7 cellular contexts compared by ENCODE assay signal in genomic region chr4:41257901-41258300, GRCh38. TPM values are rescaled to one million over a fixed set of nuclear protein-coding genes. Genes with fewer than 3 reads are reported as not detected.
DNase-seq lines count a peak whose midpoint lies in the region; TF ChIP-seq lines count a peak whose summit lies in the region.

No MANE protein-coding gene starts in this region.

- peak overlapping the region; percentile 81 for H3K4me3 ChIP-seq in NT2/D1 (ENCODE audit: insufficient read length, low read depth)
- H3K4me3 ChIP-seq in esophagus squamous epithelium, result peak overlapping the region; percentile 39 to 75 (median 46)

- H3K4me1 ChIP-seq in NT2/D1 (ENCODE audit: insufficient read depth, insufficient read length), result no peaks in the 10 kb centered on the region
- peaks cover 14 to 18% (median 16%) of the 10 kb centered on the region in 3 donors for H3K4me1 ChIP-seq in esophagus squamous epithelium

- H3K36me3 Mint-ChIP-seq in progenitor cell of endocrine pancreas (ENCODE audit: insufficient read depth), result peaks cover 9% of the 10 kb centered on the region

- H3K36me3 ChIP-seq in NT2/D1 (ENCODE audit: insufficient read depth, insufficient read length, low read length) (peaks cover 55% of the 10 kb centered on the region), esophagus squamous epithelium (no peaks in the 10 kb centered on the region)

- H3K27me3 Mint-ChIP-seq in progenitor cell of endocrine pancreas, result peaks cover 15% of the 10 kb centered on the region

- peak; percentile 38 for DNase-seq in G401 (ENCODE audit: low spot score)
- DNase-seq in NT2/D1 (ENCODE audit: low read depth, low spot score), result no peak
- no peak for DNase-seq in esophagus squamous epithelium (lab: John Stamatoyannopoulos, UW)
- DNase-seq in progenitor cell of endocrine pancreas (ENCODE audit: low spot score, unreplicated experiment), result no peak
- no peak for DNase-seq in HK-2 (ENCODE audit: unreplicated experiment)
- no peak for DNase-seq in stimulated activated CD4-positive, alpha-beta T cell treated with anti-CD3 and anti-CD28 coated beads, Interleukin-2, amount 100 ng/mL, for 24 hours
- no peak for DNase-seq in NCI-H1694 (lab: John Stamatoyannopoulos, UW)

- no peak for TF ChIP-seq POLR2A in esophagus squamous epithelium (IDR thresholded peaks at IDR 0.05)

- no peaks in the 10 kb centered on the region for H3K9me3 Mint-ChIP-seq in progenitor cell of endocrine pancreas (ENCODE audit: low read depth)

- no peak overlapping the region for H3K27ac ChIP-seq in esophagus squamous epithelium

- no peaks in the 10 kb centered on the region for H3K27me3 ChIP-seq in NT2/D1 (ENCODE audit: insufficient read depth, insufficient read length)
- H3K27me3 ChIP-seq in esophagus squamous epithelium, result peaks cover 8 to 66% (median 11%) of the 10 kb centered on the region in 4 donors

- H3K9ac ChIP-seq in NT2/D1 (ENCODE audit: insufficient read length, low read depth), result peak overlapping the region; percentile 86

- TF ChIP-seq CTCF in esophagus squamous epithelium (IDR thresholded peaks at IDR 0.05) (no peak), progenitor cell of endocrine pancreas (IDR thresholded peaks at IDR 0.05; ENCODE audit: unreplicated experiment) (no peak)

- H3K27ac Mint-ChIP-seq in progenitor cell of endocrine pancreas, result peak overlapping the region; percentile 95

- 31% methylated on average over 11 of the region's 11 CpGs for WGBS in esophagus squamous epithelium, 2 donors

- peak overlapping the region; percentile 88 for H3K4me3 Mint-ChIP-seq in progenitor cell of endocrine pancreas (ENCODE audit: low read depth)

- in situ Hi-C loops in G401 (cut with HindIII; ENCODE audit: low sequenced_read_pairs), result no loop called here

- no peaks in the 10 kb centered on the region for H3K9me3 ChIP-seq in NT2/D1 (ENCODE audit: insufficient read depth, low read length)
- H3K9me3 ChIP-seq in esophagus squamous epithelium, result no peaks in the 10 kb centered on the region

- peaks cover 15% of the 10 kb centered on the region for H3K4me1 Mint-ChIP-seq in progenitor cell of endocrine pancreas (ENCODE audit: low read depth)

- intact Hi-C loops in esophagus squamous epithelium (cut with DNase I), result no loop called here

RNA-seq across cellular contexts. Expression of gene UCHL1, which starts 1.2 kb away (rescaled TPM):
- 900 and 922 TPM in 2 replicates for total RNA-seq in G401 (2014; rRNA removed; shearing (Covaris generic))
- total RNA-seq in esophagus squamous epithelium, result 1 to 10 TPM; 3.9 to 9.6 (median 9.0) TPM
- 270 and 317 TPM in 2 replicates for total RNA-seq in progenitor cell of endocrine pancreas

RNA-seq across cellular contexts. Expression of gene APBB2, which starts 43.6 kb away (rescaled TPM):
- 23.1 and 29.7 TPM in 2 replicates for total RNA-seq in G401 (2014; rRNA removed; shearing (Covaris generic))
- total RNA-seq in esophagus squamous epithelium, result 10 to 100 TPM; 12.2 to 29.2 (median 20.1) TPM
- total RNA-seq in progenitor cell of endocrine pancreas, result 61.4 and 61.7 TPM in 2 replicates

Comparison
In these comparisons a context has a peak if more than half of its experiments do, and no peak if none do; other contexts are left out.
1. RNA of gene UCHL1, which starts 1.2 kb away (total RNA-seq): 900 to 922 TPM in G401 and 270 to 317 TPM in progenitor cell of endocrine pancreas; 3.9 to 9.6 TPM in esophagus squamous epithelium; every median in the first group is over 10 times any median in the second.